ENCODE assay signal across 1 cellular context in the genomic region with DNA sequence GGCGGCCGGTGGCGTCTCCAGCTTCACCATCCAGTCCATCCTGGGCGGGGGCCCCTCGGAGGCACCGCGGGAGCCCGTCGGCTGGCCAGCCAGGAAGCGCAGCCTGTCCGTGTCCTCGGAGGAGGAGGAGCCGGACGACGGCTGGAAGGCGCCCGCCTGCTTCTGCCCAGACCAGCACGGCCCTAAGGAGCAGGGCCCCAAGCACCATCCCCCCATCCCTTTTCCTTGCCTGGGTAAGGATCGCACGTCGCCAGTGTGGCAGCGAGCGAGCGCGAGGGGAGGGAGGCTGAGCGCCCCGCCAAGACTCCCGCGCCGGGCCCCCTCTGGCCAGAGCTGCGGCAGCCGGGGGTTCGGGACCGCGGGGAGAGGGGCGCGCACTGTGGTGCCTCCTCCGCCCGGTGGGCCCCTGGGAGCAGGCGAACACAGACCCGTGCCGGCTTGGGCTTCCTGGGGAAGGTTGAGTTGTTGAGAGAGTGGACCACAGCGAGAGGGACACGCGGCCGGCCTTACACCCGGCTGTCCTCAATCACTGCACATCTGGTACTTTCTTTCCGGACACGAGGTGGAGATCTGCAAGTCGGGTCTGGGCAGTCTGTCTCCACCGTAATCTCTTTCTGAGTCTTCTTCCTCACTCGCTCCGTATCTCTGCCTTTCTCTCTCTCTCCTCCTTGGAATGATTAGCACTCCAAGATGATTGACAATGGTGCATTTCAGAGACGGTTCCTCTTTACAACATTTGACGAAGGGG.
A peak's percentile ranks its signal among the peaks of the same experiment; 100 is the strongest.
TF ChIP-seq lines count a peak whose summit lies in the region.

No MANE protein-coding gene starts in this region.

TF ChIP-seq in H1, 55 proteins besides CTCF, POLR2A, EP300 and RAD21:
- 0 out of 2 replicates have a peak, but pooled peaks have one; percentile 22 for TF ChIP-seq TBP (IDR thresholded peaks at IDR 0.05; ENCODE audit: low read depth, low read length)
- TF ChIP-seq, protein P1, sequence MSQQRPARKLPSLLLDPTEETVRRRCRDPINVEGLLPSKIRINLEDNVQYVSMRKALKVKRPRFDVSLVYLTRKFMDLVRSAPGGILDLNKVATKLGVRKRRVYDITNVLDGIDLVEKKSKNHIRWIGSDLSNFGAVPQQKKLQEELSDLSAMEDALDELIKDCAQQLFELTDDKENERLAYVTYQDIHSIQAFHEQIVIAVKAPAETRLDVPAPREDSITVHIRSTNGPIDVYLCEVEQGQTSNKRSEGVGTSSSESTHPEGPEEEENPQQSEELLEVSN (IDR thresholded peaks at IDR 0.05): peak; percentile 90
- no peak for TF ChIP-seq PHF8 (conservative IDR thresholded peaks at IDR 0.05; ENCODE audit: low read depth, low read length)
- no peak for TF ChIP-seq SIX5 (IDR thresholded peaks at IDR 0.05; ENCODE audit: low read depth, low read length)
- TF ChIP-seq EZH2 (IDR thresholded peaks at IDR 0.05; ENCODE audit: low read depth, low read length, severe bottlenecking): no peak
- no peak for TF ChIP-seq SRF (IDR thresholded peaks at IDR 0.05; ENCODE audit: low read depth, low read length)
- TF ChIP-seq SAP30 (IDR thresholded peaks at IDR 0.05; ENCODE audit: insufficient read depth, insufficient replicate concordance, low read length): no peak
- peak; percentile 62 for TF ChIP-seq KDM4A (IDR thresholded peaks at IDR 0.05; ENCODE audit: low read depth, low read length, severe bottlenecking)
- TF ChIP-seq, protein P2, sequence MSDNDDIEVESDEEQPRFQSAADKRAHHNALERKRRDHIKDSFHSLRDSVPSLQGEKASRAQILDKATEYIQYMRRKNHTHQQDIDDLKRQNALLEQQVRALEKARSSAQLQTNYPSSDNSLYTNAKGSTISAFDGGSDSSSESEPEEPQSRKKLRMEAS (IDR thresholded peaks at IDR 0.05): peak; percentile 71
- no peak for TF ChIP-seq CHD2 (IDR thresholded peaks at IDR 0.05; ENCODE audit: low read length)
- TF ChIP-seq SUZ12 (IDR thresholded peaks at IDR 0.05; ENCODE audit: low read length): no peak; the same call in 1 of the 2 replicates
- no peak for TF ChIP-seq ZNF274 (IDR thresholded peaks at IDR 0.05; ENCODE audit: borderline replicate concordance, extremely low read depth, low read length)
- no peak for TF ChIP-seq TEAD4 (IDR thresholded peaks at IDR 0.05; ENCODE audit: low read depth, low read length)
- TF ChIP-seq GTF2F1 (IDR thresholded peaks at IDR 0.05; ENCODE audit: borderline replicate concordance, low read depth, low read length): no peak
- peak; percentile 42 for TF ChIP-seq ASH2L (IDR thresholded peaks at IDR 0.05; ENCODE audit: low read length)
- TF ChIP-seq EGR1 (IDR thresholded peaks at IDR 0.05; ENCODE audit: borderline replicate concordance, low read depth, low read length): no peak
- no peak for TF ChIP-seq HDAC2 (IDR thresholded peaks at IDR 0.05; ENCODE audit: borderline replicate concordance in 1 of 2, low read depth in 2 of 2, low read length in 2 of 2)
- no peak for TF ChIP-seq JUN (IDR thresholded peaks at IDR 0.05; ENCODE audit: low read depth, low read length)
- TF ChIP-seq TAF1 (IDR thresholded peaks at IDR 0.05; ENCODE audit: low read depth, low read length): no peak
- no peak for TF ChIP-seq CTBP2 (IDR thresholded peaks at IDR 0.05; ENCODE audit: borderline replicate concordance, insufficient read depth, insufficient read length, low read length)
- TF ChIP-seq, protein P3, sequence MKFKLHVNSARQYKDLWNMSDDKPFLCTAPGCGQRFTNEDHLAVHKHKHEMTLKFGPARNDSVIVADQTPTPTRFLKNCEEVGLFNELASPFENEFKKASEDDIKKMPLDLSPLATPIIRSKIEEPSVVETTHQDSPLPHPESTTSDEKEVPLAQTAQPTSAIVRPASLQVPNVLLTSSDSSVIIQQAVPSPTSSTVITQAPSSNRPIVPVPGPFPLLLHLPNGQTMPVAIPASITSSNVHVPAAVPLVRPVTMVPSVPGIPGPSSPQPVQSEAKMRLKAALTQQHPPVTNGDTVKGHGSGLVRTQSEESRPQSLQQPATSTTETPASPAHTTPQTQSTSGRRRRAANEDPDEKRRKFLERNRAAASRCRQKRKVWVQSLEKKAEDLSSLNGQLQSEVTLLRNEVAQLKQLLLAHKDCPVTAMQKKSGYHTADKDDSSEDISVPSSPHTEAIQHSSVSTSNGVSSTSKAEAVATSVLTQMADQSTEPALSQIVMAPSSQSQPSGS (IDR thresholded peaks at IDR 0.05; ENCODE audit: low read length): no peak
- no peak for TF ChIP-seq GABPA (IDR thresholded peaks at IDR 0.05; ENCODE audit: borderline replicate concordance, insufficient read depth, low read length)
- TF ChIP-seq RNF2 (IDR thresholded peaks at IDR 0.05; ENCODE audit: borderline replicate concordance, low read depth, low read length, missing control alignments, poor library complexity, severe bottlenecking): peak; percentile 58
- TF ChIP-seq SP4 (IDR thresholded peaks at IDR 0.05; ENCODE audit: low read length): no peak
- no peak for TF ChIP-seq TCF12 (IDR thresholded peaks at IDR 0.05; ENCODE audit: low read depth, low read length)
